Comparison of ENCODE assay signal across 11 cellular contexts in genomic region chr17:82440377-82440981, GRCh38. TPM values are rescaled to one million over a fixed set of nuclear protein-coding genes. Genes with fewer than 3 reads are reported as not detected.
DNase-seq lines count a peak whose midpoint lies in the region; ATAC-seq, FAIRE-seq and TF ChIP-seq lines count a peak whose summit lies in the region.
"Had no signal": no experiment of that assay in that cellular context is flagged by ENCODE, and none has a peak within 500 bp of the region (broad histone marks: within the 10 kb centered on the region; RNA-seq: fewer than 3 reads in every experiment).

No MANE protein-coding gene starts in this region.

- H3K9me3 ChIP-seq in BLaER1 treated with 17β-estradiol and CSF1 and Interleukin-3, amounts not matched to agents 10 nM and 100 nM (replicated peaks in 1 of 11): no peaks in the 10 kb centered on the region
- H3K9me3 ChIP-seq in naive thymus-derived CD4-positive, alpha-beta T cell (ENCODE audit: control insufficient read depth in 2 of 3, low read length in 3 of 3): no peaks in the 10 kb centered on the region
- H3K9me3 ChIP-seq: ovary, SJSA1 had no signal

- peaks cover 15% of the 10 kb centered on the region for H3K36me3 Mint-ChIP-seq in activated T-helper 17 cell treated with anti-CD3 and anti-CD28 coated beads, Interleukin-2, amount 50 U/mL, for 72 hours (ENCODE audit: low read depth)
- H3K36me3 Mint-ChIP-seq in naive thymus-derived CD4-positive, alpha-beta T cell: peaks cover 0 to 7% (median 0%) of the 10 kb centered on the region in 5 donors
- no peaks in the 10 kb centered on the region for H3K36me3 Mint-ChIP-seq in chondrocyte (ENCODE audit: low read depth)

- peak overlapping the region; percentile 57 to 99 (median 86) for H3K4me2 ChIP-seq in BLaER1 treated with 17β-estradiol and CSF1 and Interleukin-3, amounts not matched to agents 10 nM and 100 nM

- ATAC-seq in activated T-helper 17 cell treated with anti-CD3 and anti-CD28 coated beads, Interleukin-2, amount 50 U/mL, for 72 hours (replicated peaks): no peak
- peak; percentile 68 for ATAC-seq in naive thymus-derived CD4-positive, alpha-beta T cell
- ATAC-seq in GM19463 (IDR thresholded peaks at IDR 0.05; ENCODE audit: unreplicated experiment): no peak
- no peak for ATAC-seq in HG02852 (IDR thresholded peaks at IDR 0.05; ENCODE audit: unreplicated experiment)

- no peaks in the 10 kb centered on the region for H3K27me3 Mint-ChIP-seq in activated T-helper 17 cell treated with anti-CD3 and anti-CD28 coated beads, Interleukin-2, amount 50 U/mL, for 72 hours
- no peaks in the 10 kb centered on the region for H3K27me3 Mint-ChIP-seq in naive thymus-derived CD4-positive, alpha-beta T cell
- no peaks in the 10 kb centered on the region for H3K27me3 Mint-ChIP-seq in chondrocyte (ENCODE audit: low read depth)

- no peak for DNase-seq in naive thymus-derived CD4-positive, alpha-beta T cell
- DNase-seq in chondrocyte (ENCODE audit: low spot score) (no peak), H54 (ENCODE audit: insufficient read length, low spot score) (no peak)

- CTCF ChIA-PET in naive thymus-derived CD4-positive, alpha-beta T cell (lab: Charles Lee): no interaction called here

- H3K4me3 Mint-ChIP-seq in activated T-helper 17 cell treated with anti-CD3 and anti-CD28 coated beads, Interleukin-2, amount 50 U/mL, for 72 hours: no peak overlapping the region
- no peak overlapping the region for H3K4me3 Mint-ChIP-seq in naive thymus-derived CD4-positive, alpha-beta T cell
- no peak overlapping the region for H3K4me3 Mint-ChIP-seq in chondrocyte (ENCODE audit: unreplicated experiment)

- FAIRE-seq in H54 (lab: Jason Lieb, UNC): no peak
- FAIRE-seq: islet of Langerhans had no signal

- peaks cover 67 to 93% (median 86%) of the 10 kb centered on the region in 10 experiments for H3K4me1 ChIP-seq in BLaER1 treated with 17β-estradiol and CSF1 and Interleukin-3, amounts not matched to agents 10 nM and 100 nM
- no peaks in the 10 kb centered on the region for H3K4me1 ChIP-seq in naive thymus-derived CD4-positive, alpha-beta T cell (ENCODE audit: control insufficient read depth in 2 of 2, insufficient read depth in 2 of 2, low read length in 2 of 2)

- H3K4me1 Mint-ChIP-seq in activated T-helper 17 cell treated with anti-CD3 and anti-CD28 coated beads, Interleukin-2, amount 50 U/mL, for 72 hours: no peaks in the 10 kb centered on the region
- H3K4me1 Mint-ChIP-seq in naive thymus-derived CD4-positive, alpha-beta T cell: peaks cover 0 to 5% (median 0%) of the 10 kb centered on the region in 7 donors
- no peaks in the 10 kb centered on the region for H3K4me1 Mint-ChIP-seq in chondrocyte (ENCODE audit: low read depth)

- peaks cover 37 to 84% (median 55%) of the 10 kb centered on the region in 11 experiments for H3K36me3 ChIP-seq in BLaER1 treated with 17β-estradiol and CSF1 and Interleukin-3, amounts not matched to agents 10 nM and 100 nM
- H3K36me3 ChIP-seq in naive thymus-derived CD4-positive, alpha-beta T cell (ENCODE audit: control insufficient read depth in 2 of 3, insufficient read depth in 3 of 3, low read length in 3 of 3): peaks cover 0 to 87% (median 8%) of the 10 kb centered on the region in 3 experiments
- H3K36me3 ChIP-seq: ovary had no signal

- peaks cover 49 to 81% (median 62%) of the 10 kb centered on the region in 11 experiments for H4K20me1 ChIP-seq in BLaER1 treated with 17β-estradiol and CSF1 and Interleukin-3, amounts not matched to agents 10 nM and 100 nM

- H3K27ac ChIP-seq in BLaER1 treated with 17β-estradiol and CSF1 and Interleukin-3, amounts not matched to agents 10 nM and 100 nM: peak overlapping the region in 9 of 11 experiments; percentile 1 to 58 (median 46); a peak in 15 of 22 replicates
- H3K27ac ChIP-seq in naive thymus-derived CD4-positive, alpha-beta T cell (ENCODE audit: low read depth, low read length): no peak overlapping the region
- H3K27ac ChIP-seq: ovary, SJSA1 had no signal

- H3K27me3 ChIP-seq in BLaER1 treated with 17β-estradiol and CSF1 and Interleukin-3, amounts not matched to agents 10 nM and 100 nM: no peaks in the 10 kb centered on the region
- no peaks in the 10 kb centered on the region for H3K27me3 ChIP-seq in naive thymus-derived CD4-positive, alpha-beta T cell (ENCODE audit: control insufficient read depth in 2 of 2, insufficient read depth in 2 of 2, low read length in 2 of 2)
- H3K27me3 ChIP-seq: ovary, SJSA1 had no signal

- intact Hi-C loops in naive thymus-derived CD4-positive, alpha-beta T cell (cut with micrococcal nuclease): no loop called here

- in situ Hi-C loops in GM18951 (cut with MboI; ENCODE audit: low sequenced_read_pairs, unreplicated experiment): no loop called here

- peak overlapping the region in 9 of 11 experiments; percentile 9 to 51 (median 32); a peak in 7 of 22 replicates for H3K9ac ChIP-seq in BLaER1 treated with 17β-estradiol and CSF1 and Interleukin-3, amounts not matched to agents 10 nM and 100 nM

- H3K27ac Mint-ChIP-seq in activated T-helper 17 cell treated with anti-CD3 and anti-CD28 coated beads, Interleukin-2, amount 50 U/mL, for 72 hours: peak overlapping the region; percentile 36
- peak overlapping the region in 3 of 9 donors; percentile 43 to 76 (median 45) for H3K27ac Mint-ChIP-seq in naive thymus-derived CD4-positive, alpha-beta T cell
- H3K27ac Mint-ChIP-seq in chondrocyte (ENCODE audit: unreplicated experiment): no peak overlapping the region

- no peaks in the 10 kb centered on the region for H3K9me3 Mint-ChIP-seq in activated T-helper 17 cell treated with anti-CD3 and anti-CD28 coated beads, Interleukin-2, amount 50 U/mL, for 72 hours
- no peaks in the 10 kb centered on the region for H3K9me3 Mint-ChIP-seq in naive thymus-derived CD4-positive, alpha-beta T cell
- no peaks in the 10 kb centered on the region for H3K9me3 Mint-ChIP-seq in chondrocyte (ENCODE audit: low read depth)

- POLR2A ChIA-PET in naive thymus-derived CD4-positive, alpha-beta T cell (lab: Charles Lee): interaction anchor here (0.5 to 1.2 kb wide), 2 partner anchors 9 to 70 kb away, joined by 3 to 4 read pairs; no protein-coding TSS in a partner anchor

- H3K4me3 ChIP-seq in BLaER1 treated with 17β-estradiol and CSF1 and Interleukin-3, amounts not matched to agents 10 nM and 100 nM: no peak overlapping the region
- no peak overlapping the region for H3K4me3 ChIP-seq in naive thymus-derived CD4-positive, alpha-beta T cell (ENCODE audit: low read length)
- H3K4me3 ChIP-seq: ovary, SJSA1 had no signal

- TF ChIP-seq CTCF in chondrocyte (IDR thresholded peaks at IDR 0.05): no peak

- peak; percentile 27 for TF ChIP-seq POLR2A in GM18951 (IDR thresholded peaks at IDR 0.05; ENCODE audit: extremely low read depth, insufficient read depth, insufficient read length)
- no peak for TF ChIP-seq POLR2A in H54 (IDR thresholded peaks at IDR 0.05; ENCODE audit: low read depth, low read length)

RNA-seq across cellular contexts. Expression of gene CYBC1, which starts 10.1 kb away (rescaled TPM):
- 100 to 1,000 TPM; 297 to 323 TPM for total RNA-seq in activated T-helper 17 cell treated with anti-CD3 and anti-CD28 coated beads, Interleukin-2, amount 50 U/mL, for 72 hours
- total RNA-seq in naive thymus-derived CD4-positive, alpha-beta T cell: 100 to 1,000 TPM; 112 to 385 (median 199) TPM
- polyA plus RNA-seq in naive thymus-derived CD4-positive, alpha-beta T cell: 100 to 1,000 TPM; 168 to 178 TPM
- total RNA-seq in chondrocyte: 52.5 to 55.4 TPM (median 53.0 TPM) in 3 replicates

RNA-seq across cellular contexts. Expression of gene NARF, which starts 18.1 kb away (rescaled TPM):
- 100 to 1,000 TPM; 164 to 194 TPM for total RNA-seq in activated T-helper 17 cell treated with anti-CD3 and anti-CD28 coated beads, Interleukin-2, amount 50 U/mL, for 72 hours
- 100 to 1,000 TPM in 1 of 5 experiments, 10 to 100 TPM in 4; 59.8 to 188 (median 67.1) TPM for total RNA-seq in naive thymus-derived CD4-positive, alpha-beta T cell
- polyA plus RNA-seq in naive thymus-derived CD4-positive, alpha-beta T cell: 100 to 1,000 TPM; 102 to 103 TPM
- 56.0 to 68.9 TPM (median 64.1 TPM) in 3 replicates for total RNA-seq in chondrocyte

RNA-seq across cellular contexts. Expression of gene OGFOD3, which starts 22.1 kb away (rescaled TPM):
- 10 to 100 TPM; 16.2 to 20.7 TPM for total RNA-seq in activated T-helper 17 cell treated with anti-CD3 and anti-CD28 coated beads, Interleukin-2, amount 50 U/mL, for 72 hours
- total RNA-seq in naive thymus-derived CD4-positive, alpha-beta T cell: 10 to 100 TPM; 21.9 to 34.6 (median 32.3) TPM
- polyA plus RNA-seq in naive thymus-derived CD4-positive, alpha-beta T cell: 10 to 100 TPM; 29.7 to 42.1 TPM
- 19.9 to 30.6 TPM (median 20.0 TPM) in 3 replicates for total RNA-seq in chondrocyte

RNA-seq across cellular contexts. Expression of gene HEXD, which starts 22.3 kb away (rescaled TPM):
- total RNA-seq in activated T-helper 17 cell treated with anti-CD3 and anti-CD28 coated beads, Interleukin-2, amount 50 U/mL, for 72 hours: 10 to 100 TPM; 25.1 to 31.9 TPM
- total RNA-seq in naive thymus-derived CD4-positive, alpha-beta T cell: 100 to 1,000 TPM in 2 of 5 experiments, 10 to 100 TPM in 3; 62.7 to 153 (median 66.9) TPM
- polyA plus RNA-seq in naive thymus-derived CD4-positive, alpha-beta T cell: 10 to 100 TPM; 12.5 to 18.1 TPM
- total RNA-seq in chondrocyte: 10.8 to 17.7 TPM (median 11.2 TPM) in 3 replicates
